20 cellular contexts compared by ENCODE assay signal in genomic region chr1:206741142-206741701, GRCh38. TPM values are rescaled to one million over a fixed set of nuclear protein-coding genes. Genes with fewer than 3 reads are reported as not detected.
A peak's percentile ranks its signal among the peaks of the same experiment; 100 is the strongest.
DNase-seq lines count a peak whose midpoint lies in the region; ATAC-seq and TF ChIP-seq lines count a peak whose summit lies in the region.
"Had no signal": no experiment of that assay in that cellular context is flagged by ENCODE, and none has a peak within 500 bp of the region (broad histone marks: within the 10 kb centered on the region; RNA-seq: fewer than 3 reads in every experiment).

No MANE protein-coding gene starts in this region.

- H3K9me3 Mint-ChIP-seq in stimulated activated naive CD8-positive, alpha-beta T cell treated with anti-CD3 and anti-CD28 coated beads, Interleukin-15, Interleukin-2, amounts not matched to agents 100 ng/mL and 50 ng/mL, for 24 hours: no peaks in the 10 kb centered on the region
- H3K9me3 Mint-ChIP-seq in stimulated activated naive CD8-positive, alpha-beta T cell treated with anti-CD3 and anti-CD28 coated beads, Interleukin-15, amount 100 ng/mL, for 72 hours: no peaks in the 10 kb centered on the region
- no peaks in the 10 kb centered on the region for H3K9me3 Mint-ChIP-seq in activated B cell treated with CpG ODN at 0.5 μM for 24 hours
- H3K9me3 Mint-ChIP-seq: H9, IgD-negative memory B cell had no signal

- H3K36me3 ChIP-seq in Loucy (ENCODE audit: insufficient read depth, low read length): no peaks in the 10 kb centered on the region

- H3K4me3 Mint-ChIP-seq in stimulated activated naive CD8-positive, alpha-beta T cell treated with anti-CD3 and anti-CD28 coated beads, Interleukin-15, Interleukin-2, amounts not matched to agents 100 ng/mL and 50 ng/mL, for 24 hours: no peak overlapping the region
- no peak overlapping the region for H3K4me3 Mint-ChIP-seq in stimulated activated naive CD8-positive, alpha-beta T cell treated with anti-CD3 and anti-CD28 coated beads, Interleukin-15, amount 100 ng/mL, for 72 hours
- H3K4me3 Mint-ChIP-seq in activated B cell treated with CpG ODN at 0.5 μM for 24 hours: peak overlapping the region; percentile 15
- H3K4me3 Mint-ChIP-seq: H9 had no signal

- CTCF ChIA-PET in activated B cell treated with CpG ODN at 0.5 μM for 24 hours (lab: Charles Lee): interaction anchor here (0.6 to 2.8 kb wide), 5 partner anchors 57 to 170 kb away, joined by 3 to 14 read pairs (median 4); no protein-coding TSS in a partner anchor

- H3K27me3 Mint-ChIP-seq in stimulated activated naive CD8-positive, alpha-beta T cell treated with anti-CD3 and anti-CD28 coated beads, Interleukin-15, Interleukin-2, amounts not matched to agents 100 ng/mL and 50 ng/mL, for 24 hours: no peaks in the 10 kb centered on the region
- no peaks in the 10 kb centered on the region for H3K27me3 Mint-ChIP-seq in stimulated activated naive CD8-positive, alpha-beta T cell treated with anti-CD3 and anti-CD28 coated beads, Interleukin-15, amount 100 ng/mL, for 72 hours
- no peaks in the 10 kb centered on the region for H3K27me3 Mint-ChIP-seq in activated B cell treated with CpG ODN at 0.5 μM for 24 hours

- H3K9ac ChIP-seq in Loucy (ENCODE audit: low read depth, low read length, poor library complexity, severe bottlenecking): peak overlapping the region; percentile 27

- no peaks in the 10 kb centered on the region for H3K9me2 ChIP-seq in Loucy (replicated peaks; ENCODE audit: low read depth, low read length)

- no peaks in the 10 kb centered on the region for H3K79me2 ChIP-seq in Loucy (ENCODE audit: insufficient read depth, low read length)

- no peaks in the 10 kb centered on the region for H4K20me1 ChIP-seq in Loucy (ENCODE audit: insufficient read depth, low read length, poor library complexity, severe bottlenecking)

- H3K27ac Mint-ChIP-seq in stimulated activated naive CD8-positive, alpha-beta T cell treated with anti-CD3 and anti-CD28 coated beads, Interleukin-15, Interleukin-2, amounts not matched to agents 100 ng/mL and 50 ng/mL, for 24 hours: peak overlapping the region; percentile 31
- no peak overlapping the region for H3K27ac Mint-ChIP-seq in stimulated activated naive CD8-positive, alpha-beta T cell treated with anti-CD3 and anti-CD28 coated beads, Interleukin-15, amount 100 ng/mL, for 72 hours
- H3K27ac Mint-ChIP-seq in activated B cell treated with CpG ODN at 0.5 μM for 24 hours: peak overlapping the region; percentile 86
- H3K27ac Mint-ChIP-seq: H9 had no signal

- no peak for DNase-seq in stimulated activated naive CD8-positive, alpha-beta T cell treated with anti-CD3 and anti-CD28 coated beads, Interleukin-15, amount 100 ng/mL, for 72 hours
- DNase-seq in activated B cell treated with CpG ODN at 0.5 μM for 24 hours: no peak
- DNase-seq in retina: no peak
- DNase-seq in posterior cingulate gyrus: no peak
- no peak for DNase-seq in NCI-H2196 treated with DMSO at 0.1 percent for 48 hours (lab: John Stamatoyannopoulos, UW; ENCODE audit: unreplicated experiment)
- DNase-seq: C1 segment of cervical spinal cord, H9, NCI-H1105, NCI-H2029, NCI-H2171 treated with DMSO at 0.1 percent for 48 hours, NCI-H510A treated with DMSO at 0.1 percent for 48 hours, RPMI8226, SW 1271 had no signal

- no peaks in the 10 kb centered on the region for H3K27me3 ChIP-seq in Loucy (ENCODE audit: insufficient read depth, low read length, poor library complexity, severe bottlenecking)

- peaks cover 3% of the 10 kb centered on the region for H3K36me3 Mint-ChIP-seq in stimulated activated naive CD8-positive, alpha-beta T cell treated with anti-CD3 and anti-CD28 coated beads, Interleukin-15, Interleukin-2, amounts not matched to agents 100 ng/mL and 50 ng/mL, for 24 hours (ENCODE audit: low read depth)
- H3K36me3 Mint-ChIP-seq in activated B cell treated with CpG ODN at 0.5 μM for 24 hours (ENCODE audit: low read depth): peaks cover 2% of the 10 kb centered on the region

- peaks cover 57% of the 10 kb centered on the region for H3K4me1 ChIP-seq in Loucy (ENCODE audit: insufficient read depth, low read length, poor library complexity, severe bottlenecking)

- TF ChIP-seq CTCF in Loucy (conservative IDR thresholded peaks at IDR 0.05; ENCODE audit: low read length) (no peak), activated B cell treated with CpG ODN at 0.5 μM for 24 hours (IDR thresholded peaks at IDR 0.05) (no peak)

- peaks cover 5% of the 10 kb centered on the region; the same call in 1 of the 2 replicates for H3F3A ChIP-seq in Loucy (ENCODE audit: low read depth)

- no peak overlapping the region for H3K4me2 ChIP-seq in Loucy (ENCODE audit: low read depth, low read length, poor library complexity, severe bottlenecking)

- no peak overlapping the region for H2AFZ ChIP-seq in Loucy (ENCODE audit: low read length)

- intact Hi-C loops in activated B cell treated with CpG ODN at 0.5 μM for 24 hours (cut with micrococcal nuclease) (no loop called here), posterior cingulate gyrus (cut with DNase I) (no loop called here)

- no peak for ATAC-seq in stimulated activated naive CD8-positive, alpha-beta T cell treated with anti-CD3 and anti-CD28 coated beads, Interleukin-15, amount 100 ng/mL, for 72 hours
- ATAC-seq in activated B cell treated with CpG ODN at 0.5 μM for 24 hours (ENCODE audit: low read depth): no peak
- no peak for ATAC-seq in HG03469 (IDR thresholded peaks at IDR 0.05; ENCODE audit: unreplicated experiment)

- POLR2A ChIA-PET in activated B cell treated with CpG ODN at 0.5 μM for 24 hours (lab: Charles Lee): interaction anchor here (1.0 to 3.7 kb wide), 7 partner anchors 25 to 63 kb away, joined by 3 to 14 read pairs (median 4); partner anchors contain the start of genes IL10 and IL19

- H3K4me1 Mint-ChIP-seq in stimulated activated naive CD8-positive, alpha-beta T cell treated with anti-CD3 and anti-CD28 coated beads, Interleukin-15, Interleukin-2, amounts not matched to agents 100 ng/mL and 50 ng/mL, for 24 hours (ENCODE audit: low read depth): peaks cover 94% of the 10 kb centered on the region
- peaks cover 88% of the 10 kb centered on the region for H3K4me1 Mint-ChIP-seq in stimulated activated naive CD8-positive, alpha-beta T cell treated with anti-CD3 and anti-CD28 coated beads, Interleukin-15, amount 100 ng/mL, for 72 hours
- H3K4me1 Mint-ChIP-seq in activated B cell treated with CpG ODN at 0.5 μM for 24 hours: peaks cover 80% of the 10 kb centered on the region

- H3K9me3 ChIP-seq in Loucy (ENCODE audit: insufficient read depth, low read depth, low read length): no peaks in the 10 kb centered on the region

- no peak overlapping the region for H3K4me3 ChIP-seq in Loucy (ENCODE audit: low read length, poor library complexity, severe bottlenecking)

RNA-seq across cellular contexts. Expression of gene IL19, which starts 29.4 kb away (rescaled TPM):
- total RNA-seq in activated B cell treated with CpG ODN at 0.5 μM for 24 hours: not detected in 2 replicates
- total RNA-seq: A172, H9, HT1080, MCF 10A had no signal

RNA-seq across cellular contexts. Expression of gene IL10, which starts 31.1 kb away (rescaled TPM):
- total RNA-seq in activated B cell treated with CpG ODN at 0.5 μM for 24 hours: 2.8 and 3.4 TPM in 2 replicates
- total RNA-seq: A172, H9, HT1080, MCF 10A had no signal

RNA-seq across cellular contexts. Expression of gene MAPKAPK2, which starts 56.5 kb away (rescaled TPM):
- 71.2 and 72.1 TPM in 2 replicates for total RNA-seq in activated B cell treated with CpG ODN at 0.5 μM for 24 hours

Comparison
In these comparisons a context has a peak if more than half of its experiments do, and no peak if none do; other contexts are left out.
1. H3K27ac Mint-ChIP-seq: peak in stimulated activated naive CD8-positive, alpha-beta T cell treated with anti-CD3 and anti-CD28 coated beads, Interleukin-15, Interleukin-2, amounts not matched to agents 100 ng/mL and 50 ng/mL, for 24 hours (single experiment) and activated B cell treated with CpG ODN at 0.5 μM for 24 hours (single experiment); none in stimulated activated naive CD8-positive, alpha-beta T cell treated with anti-CD3 and anti-CD28 coated beads, Interleukin-15, amount 100 ng/mL, for 72 hours (0 of 2).